ENCODE assay signal across 1 cellular context in genomic region chr14:77825895-77826519, GRCh38.
TF ChIP-seq lines count a peak whose summit lies in the region.

No MANE protein-coding gene starts in this region.

TF ChIP-seq in K562, 482 proteins besides CTCF, POLR2A, EP300 and RAD21 (continued from another document):
- peak in 1 of 2 experiments; percentile 73; a peak in 2 of 4 replicates for TF ChIP-seq FOXA3 (CRISPR knock-in tag; conservative IDR thresholded peaks at IDR 0.05 in 1 of 2, IDR thresholded peaks at IDR 0.05 in 1 of 2)
- 0 out of 2 replicates have a peak, but pooled peaks have one; percentile 17 for TF ChIP-seq KLF13 (tag; IDR thresholded peaks at IDR 0.05; ENCODE audit: borderline replicate concordance, low read depth)
- 0 out of 2 replicates have a peak, but pooled peaks have one; percentile 72 for TF ChIP-seq MTA3 (IDR thresholded peaks at IDR 0.05; ENCODE audit: borderline replicate concordance)
- TF ChIP-seq ZNF324 (CRISPR knock-in tag; IDR thresholded peaks at IDR 0.05), result 0 out of 2 replicates have a peak, but pooled peaks have one; percentile 33
- TF ChIP-seq RCOR1 (IDR thresholded peaks at IDR 0.05; ENCODE audit: borderline replicate concordance in 1 of 2, low read depth in 2 of 2, low read length in 2 of 2), result peak in 1 of 2 experiments; percentile 75; a peak in 2 of 4 replicates
- TF ChIP-seq, protein P1, sequence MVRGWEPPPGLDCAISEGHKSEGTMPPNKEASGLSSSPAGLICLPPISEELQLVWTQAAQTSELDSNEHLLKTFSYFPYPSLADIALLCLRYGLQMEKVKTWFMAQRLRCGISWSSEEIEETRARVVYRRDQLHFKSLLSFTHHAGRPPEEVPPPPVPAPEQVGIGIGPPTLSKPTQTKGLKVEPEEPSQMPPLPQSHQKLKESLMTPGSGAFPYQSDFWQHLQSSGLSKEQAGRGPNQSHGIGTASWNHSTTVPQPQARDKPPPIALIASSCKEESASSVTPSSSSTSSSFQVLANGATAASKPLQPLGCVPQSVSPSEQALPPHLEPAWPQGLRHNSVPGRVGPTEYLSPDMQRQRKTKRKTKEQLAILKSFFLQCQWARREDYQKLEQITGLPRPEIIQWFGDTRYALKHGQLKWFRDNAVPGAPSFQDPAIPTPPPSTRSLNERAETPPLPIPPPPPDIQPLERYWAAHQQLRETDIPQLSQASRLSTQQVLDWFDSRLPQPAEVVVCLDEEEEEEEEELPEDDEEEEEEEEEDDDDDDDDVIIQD (CRISPR knock-in tag; IDR thresholded peaks at IDR 0.05), result 0 out of 2 replicates have a peak, but pooled peaks have one; percentile 12
- TF ChIP-seq, protein P2, sequence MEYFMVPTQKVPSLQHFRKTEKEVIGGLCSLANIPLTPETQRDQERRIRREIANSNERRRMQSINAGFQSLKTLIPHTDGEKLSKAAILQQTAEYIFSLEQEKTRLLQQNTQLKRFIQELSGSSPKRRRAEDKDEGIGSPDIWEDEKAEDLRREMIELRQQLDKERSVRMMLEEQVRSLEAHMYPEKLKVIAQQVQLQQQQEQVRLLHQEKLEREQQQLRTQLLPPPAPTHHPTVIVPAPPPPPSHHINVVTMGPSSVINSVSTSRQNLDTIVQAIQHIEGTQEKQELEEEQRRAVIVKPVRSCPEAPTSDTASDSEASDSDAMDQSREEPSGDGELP (CRISPR knock-in tag; IDR thresholded peaks at IDR 0.05; ENCODE audit: borderline replicate concordance), result peak; percentile 69
- peak; percentile 25 for TF ChIP-seq E2F8 (IDR thresholded peaks at IDR 0.05; ENCODE audit: low read depth, partially characterized antibody)
- TF ChIP-seq ZNF24 (IDR thresholded peaks at IDR 0.05), result peak; percentile 92
- TF ChIP-seq GATAD2B (IDR thresholded peaks at IDR 0.05; ENCODE audit: borderline replicate concordance), result 0 out of 2 replicates have a peak, but pooled peaks have one; percentile 22
- TF ChIP-seq FOXM1 (IDR thresholded peaks at IDR 0.05; ENCODE audit: low read depth), result 0 out of 2 replicates have a peak, but pooled peaks have one; percentile 40
- TF ChIP-seq FOXM1 (CRISPR knock-in tag; IDR thresholded peaks at IDR 0.05; ENCODE audit: low read depth), result no peak
- TF ChIP-seq LEF1 (IDR thresholded peaks at IDR 0.05), result peak; percentile 62; the same call in 1 of the 2 replicates
- peak; percentile 29; the same call in 1 of the 2 replicates for TF ChIP-seq ATF7 (IDR thresholded peaks at IDR 0.05)
- peak; percentile 50; the same call in 1 of the 2 replicates for TF ChIP-seq NKRF (IDR thresholded peaks at IDR 0.05; ENCODE audit: borderline replicate concordance)
- TF ChIP-seq ZNF133 (CRISPR knock-in tag; IDR thresholded peaks at IDR 0.05), result 0 out of 2 replicates have a peak, but pooled peaks have one; percentile 6
- TF ChIP-seq ELF4 (CRISPR knock-in tag; IDR thresholded peaks at IDR 0.05), result 0 out of 2 replicates have a peak, but pooled peaks have one; percentile 48
- TF ChIP-seq, protein P3, sequence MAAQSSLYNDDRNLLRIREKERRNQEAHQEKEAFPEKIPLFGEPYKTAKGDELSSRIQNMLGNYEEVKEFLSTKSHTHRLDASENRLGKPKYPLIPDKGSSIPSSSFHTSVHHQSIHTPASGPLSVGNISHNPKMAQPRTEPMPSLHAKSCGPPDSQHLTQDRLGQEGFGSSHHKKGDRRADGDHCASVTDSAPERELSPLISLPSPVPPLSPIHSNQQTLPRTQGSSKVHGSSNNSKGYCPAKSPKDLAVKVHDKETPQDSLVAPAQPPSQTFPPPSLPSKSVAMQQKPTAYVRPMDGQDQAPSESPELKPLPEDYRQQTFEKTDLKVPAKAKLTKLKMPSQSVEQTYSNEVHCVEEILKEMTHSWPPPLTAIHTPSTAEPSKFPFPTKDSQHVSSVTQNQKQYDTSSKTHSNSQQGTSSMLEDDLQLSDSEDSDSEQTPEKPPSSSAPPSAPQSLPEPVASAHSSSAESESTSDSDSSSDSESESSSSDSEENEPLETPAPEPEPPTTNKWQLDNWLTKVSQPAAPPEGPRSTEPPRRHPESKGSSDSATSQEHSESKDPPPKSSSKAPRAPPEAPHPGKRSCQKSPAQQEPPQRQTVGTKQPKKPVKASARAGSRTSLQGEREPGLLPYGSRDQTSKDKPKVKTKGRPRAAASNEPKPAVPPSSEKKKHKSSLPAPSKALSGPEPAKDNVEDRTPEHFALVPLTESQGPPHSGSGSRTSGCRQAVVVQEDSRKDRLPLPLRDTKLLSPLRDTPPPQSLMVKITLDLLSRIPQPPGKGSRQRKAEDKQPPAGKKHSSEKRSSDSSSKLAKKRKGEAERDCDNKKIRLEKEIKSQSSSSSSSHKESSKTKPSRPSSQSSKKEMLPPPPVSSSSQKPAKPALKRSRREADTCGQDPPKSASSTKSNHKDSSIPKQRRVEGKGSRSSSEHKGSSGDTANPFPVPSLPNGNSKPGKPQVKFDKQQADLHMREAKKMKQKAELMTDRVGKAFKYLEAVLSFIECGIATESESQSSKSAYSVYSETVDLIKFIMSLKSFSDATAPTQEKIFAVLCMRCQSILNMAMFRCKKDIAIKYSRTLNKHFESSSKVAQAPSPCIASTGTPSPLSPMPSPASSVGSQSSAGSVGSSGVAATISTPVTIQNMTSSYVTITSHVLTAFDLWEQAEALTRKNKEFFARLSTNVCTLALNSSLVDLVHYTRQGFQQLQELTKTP (IDR thresholded peaks at IDR 0.05; ENCODE audit: low read depth in 1 of 2, partially characterized antibody in 2 of 2), result peak in 1 of 2 experiments; percentile 41
- TF ChIP-seq NCOA1 (IDR thresholded peaks at IDR 0.05; ENCODE audit: low read depth), result peak; percentile 68; the same call in 1 of the 2 replicates
- TF ChIP-seq ZBTB7A (IDR thresholded peaks at IDR 0.05; ENCODE audit: borderline replicate concordance, control insufficient read depth, low read depth, low read length), result no peak
- TF ChIP-seq ARID3B (CRISPR knock-in tag; IDR thresholded peaks at IDR 0.05; ENCODE audit: borderline replicate concordance), result 0 out of 2 replicates have a peak, but pooled peaks have one; percentile 35
- TF ChIP-seq SFPQ (IDR thresholded peaks at IDR 0.05; ENCODE audit: low read depth, low read length), result no peak
- 0 out of 2 replicates have a peak, but pooled peaks have one; percentile 28 for TF ChIP-seq RBFOX2 (IDR thresholded peaks at IDR 0.05; ENCODE audit: low read depth, low read length)
- TF ChIP-seq ZNF76 (CRISPR knock-in tag; IDR thresholded peaks at IDR 0.05; ENCODE audit: borderline replicate concordance), result peak; percentile 44; the same call in 1 of the 2 replicates
- no peak for TF ChIP-seq XRCC3 (IDR thresholded peaks at IDR 0.05)
- TF ChIP-seq, protein P4, sequence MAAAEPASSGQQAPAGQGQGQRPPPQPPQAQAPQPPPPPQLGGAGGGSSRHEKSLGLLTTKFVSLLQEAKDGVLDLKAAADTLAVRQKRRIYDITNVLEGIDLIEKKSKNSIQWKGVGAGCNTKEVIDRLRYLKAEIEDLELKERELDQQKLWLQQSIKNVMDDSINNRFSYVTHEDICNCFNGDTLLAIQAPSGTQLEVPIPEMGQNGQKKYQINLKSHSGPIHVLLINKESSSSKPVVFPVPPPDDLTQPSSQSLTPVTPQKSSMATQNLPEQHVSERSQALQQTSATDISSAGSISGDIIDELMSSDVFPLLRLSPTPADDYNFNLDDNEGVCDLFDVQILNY (CRISPR knock-in tag; IDR thresholded peaks at IDR 0.05), result no peak
- no peak for TF ChIP-seq ERF (CRISPR knock-in tag; IDR thresholded peaks at IDR 0.05)
- TF ChIP-seq TEAD4 (IDR thresholded peaks at IDR 0.05; ENCODE audit: low read length), result peak; percentile 86
- TF ChIP-seq TEAD4 (CRISPR knock-in tag; IDR thresholded peaks at IDR 0.05; ENCODE audit: borderline replicate concordance), result no peak
- no peak for TF ChIP-seq ASH1L (IDR thresholded peaks at IDR 0.05; ENCODE audit: borderline replicate concordance, low read depth, partially characterized antibody)
- no peak for TF ChIP-seq SETDB1 (IDR thresholded peaks at IDR 0.05; ENCODE audit: low read length)
- TF ChIP-seq, protein P5, sequence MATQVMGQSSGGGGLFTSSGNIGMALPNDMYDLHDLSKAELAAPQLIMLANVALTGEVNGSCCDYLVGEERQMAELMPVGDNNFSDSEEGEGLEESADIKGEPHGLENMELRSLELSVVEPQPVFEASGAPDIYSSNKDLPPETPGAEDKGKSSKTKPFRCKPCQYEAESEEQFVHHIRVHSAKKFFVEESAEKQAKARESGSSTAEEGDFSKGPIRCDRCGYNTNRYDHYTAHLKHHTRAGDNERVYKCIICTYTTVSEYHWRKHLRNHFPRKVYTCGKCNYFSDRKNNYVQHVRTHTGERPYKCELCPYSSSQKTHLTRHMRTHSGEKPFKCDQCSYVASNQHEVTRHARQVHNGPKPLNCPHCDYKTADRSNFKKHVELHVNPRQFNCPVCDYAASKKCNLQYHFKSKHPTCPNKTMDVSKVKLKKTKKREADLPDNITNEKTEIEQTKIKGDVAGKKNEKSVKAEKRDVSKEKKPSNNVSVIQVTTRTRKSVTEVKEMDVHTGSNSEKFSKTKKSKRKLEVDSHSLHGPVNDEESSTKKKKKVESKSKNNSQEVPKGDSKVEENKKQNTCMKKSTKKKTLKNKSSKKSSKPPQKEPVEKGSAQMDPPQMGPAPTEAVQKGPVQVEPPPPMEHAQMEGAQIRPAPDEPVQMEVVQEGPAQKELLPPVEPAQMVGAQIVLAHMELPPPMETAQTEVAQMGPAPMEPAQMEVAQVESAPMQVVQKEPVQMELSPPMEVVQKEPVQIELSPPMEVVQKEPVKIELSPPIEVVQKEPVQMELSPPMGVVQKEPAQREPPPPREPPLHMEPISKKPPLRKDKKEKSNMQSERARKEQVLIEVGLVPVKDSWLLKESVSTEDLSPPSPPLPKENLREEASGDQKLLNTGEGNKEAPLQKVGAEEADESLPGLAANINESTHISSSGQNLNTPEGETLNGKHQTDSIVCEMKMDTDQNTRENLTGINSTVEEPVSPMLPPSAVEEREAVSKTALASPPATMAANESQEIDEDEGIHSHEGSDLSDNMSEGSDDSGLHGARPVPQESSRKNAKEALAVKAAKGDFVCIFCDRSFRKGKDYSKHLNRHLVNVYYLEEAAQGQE (CRISPR knock-in tag; IDR thresholded peaks at IDR 0.05; ENCODE audit: low read depth), result no peak; the same call in 1 of the 2 replicates
- peak; percentile 62; the same call in 1 of the 2 replicates for TF ChIP-seq ZFX (CRISPR knock-in tag; IDR thresholded peaks at IDR 0.05)
- peak; percentile 90 for TF ChIP-seq TCF3 (CRISPR knock-in tag; IDR thresholded peaks at IDR 0.05)
- TF ChIP-seq ARID1B (IDR thresholded peaks at IDR 0.05), result peak; percentile 94
- no peak for TF ChIP-seq MYBL2 (IDR thresholded peaks at IDR 0.05; ENCODE audit: low read depth)
- TF ChIP-seq MYBL2 (CRISPR knock-in tag; IDR thresholded peaks at IDR 0.05; ENCODE audit: borderline replicate concordance), result no peak
- TF ChIP-seq ZNF311 (CRISPR knock-in tag; IDR thresholded peaks at IDR 0.05), result peak; percentile 83; the same call in 1 of the 2 replicates
TF ChIP-seq in K562: peak in this region for 130.
